Comparison of ENCODE assay signal across 1 cellular context in genomic region chr1:26252718-26253117, GRCh38.
TF ChIP-seq lines count a peak whose summit lies in the region.

No MANE protein-coding gene starts in this region.

TF ChIP-seq in GM12878, 131 proteins besides CTCF, POLR2A, EP300 and RAD21:
- TF ChIP-seq ZZZ3 (IDR thresholded peaks at IDR 0.05; ENCODE audit: control insufficient read depth, insufficient read length, low read depth) (no peak), RUNX3 (IDR thresholded peaks at IDR 0.05; ENCODE audit: low read length) (peak; percentile 38; the same call in 1 of the 2 replicates)
